29 cellular contexts compared by ENCODE assay signal in the genomic region with DNA sequence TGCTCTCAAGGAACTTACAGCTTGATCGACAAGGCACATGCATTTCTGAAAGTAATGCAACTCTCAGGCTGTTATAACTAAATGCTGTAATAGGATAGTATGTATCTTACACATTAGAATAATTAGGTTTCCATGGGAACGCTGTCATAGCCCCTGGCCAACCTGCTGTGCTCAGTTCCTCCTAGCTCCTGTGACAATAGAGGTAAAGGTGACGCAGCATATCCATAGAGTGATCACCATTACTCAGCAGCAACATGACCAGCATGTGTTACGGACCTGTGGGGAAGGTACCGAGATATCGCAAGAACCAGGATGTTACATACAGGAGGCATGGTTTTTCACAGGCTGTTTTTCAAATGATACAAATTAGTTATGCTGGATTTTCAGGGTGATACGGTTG.
DNase-seq lines count a peak whose midpoint lies in the region; ATAC-seq, FAIRE-seq and TF ChIP-seq lines count a peak whose summit lies in the region.
"Had no signal": no experiment of that assay in that cellular context is flagged by ENCODE, and none has a peak within 500 bp of the region (broad histone marks: within the 10 kb centered on the region; RNA-seq: fewer than 3 reads in every experiment).

No MANE protein-coding gene starts in this region.

- no peak overlapping the region for H3K4me2 ChIP-seq in IMR-90 (ENCODE audit: low read depth, low read length)
- H3K4me2 ChIP-seq in neural progenitor cell: peak overlapping the region; percentile 50
- H3K4me2 ChIP-seq: BLaER1, PC-9 had no signal

- DNase-seq in IMR-90: no peak
- DNase-seq in NCI-H2081 (lab: John Stamatoyannopoulos, UW): peak; percentile 64 to 92
- DNase-seq in endodermal cell: peak; percentile 65
- DNase-seq in neural progenitor cell (ENCODE audit: low spot score): peak; percentile 23
- no peak for DNase-seq in HTR-8/SVneo (ENCODE audit: insufficient read length, low spot score)
- no peak for DNase-seq in GM19240 (ENCODE audit: insufficient read length, low spot score)
- DNase-seq: activated CD4-positive, alpha-beta T cell treated with anti-CD3 and anti-CD28 coated beads, Interleukin-2, amount 10 ng/mL, durations not matched to agents 24 days and 14 days; activated naive CD4-positive, alpha-beta T cell treated with anti-CD3 and anti-CD28 coated beads, Interleukin-2, amount 10 ng/mL, durations not matched to agents 7 days and 5 days; activated T-cell treated with anti-CD3 and anti-CD28 coated beads, Interleukin-2, amount 50 U/mL, for 72 hours; DMS79; GF-D8; Karpas-422; kidney glomerular epithelial cell; lower lobe of right lung; NCI-H2029; NK-92 treated with Interleukin-12 subunit alpha and Interleukin-12 subunit beta, amount 100 ng/mL, for 24 hours; PC-9; stimulated activated CD4-positive, alpha-beta T cell treated with anti-CD3 and anti-CD28 coated beads, Interleukin-2, amount 100 ng/mL, for 24 hours; upper lobe of left lung; WERI-Rb-1 had no signal

- no peak overlapping the region for H3K18ac ChIP-seq in IMR-90 (ENCODE audit: low read depth, low read length)

- CTCF ChIA-PET in IMR-90 (lab: Yijun Ruan, JAX): no interaction called here

- no peak overlapping the region for H3K4me3 Mint-ChIP-seq in endodermal cell
- no peak overlapping the region for H3K4me3 Mint-ChIP-seq in neural progenitor cell
- H3K4me3 Mint-ChIP-seq: activated CD4-positive, alpha-beta T cell treated with anti-CD3 and anti-CD28 coated beads, Interleukin-2, amount 10 ng/mL, durations not matched to agents 24 days and 14 days; activated naive CD4-positive, alpha-beta T cell treated with anti-CD3 and anti-CD28 coated beads, Interleukin-2, amount 10 ng/mL, durations not matched to agents 7 days and 5 days; activated T-cell treated with anti-CD3 and anti-CD28 coated beads, Interleukin-2, amount 50 U/mL, for 72 hours; neural crest cell; T-helper 2 cell treated with Interferon-gamma antibody and Interleukin-4, amounts not matched to agents 5 μg/mL and 100 μg/mL, for 36 hours had no signal

- H3K4me1 Mint-ChIP-seq in endodermal cell (peaks cover 19% of the 10 kb centered on the region), neural progenitor cell (peaks cover 19% of the 10 kb centered on the region)
- H3K4me1 Mint-ChIP-seq: activated CD4-positive, alpha-beta T cell treated with anti-CD3 and anti-CD28 coated beads, Interleukin-2, amount 10 ng/mL, durations not matched to agents 24 days and 14 days; activated naive CD4-positive, alpha-beta T cell treated with anti-CD3 and anti-CD28 coated beads, Interleukin-2, amount 10 ng/mL, durations not matched to agents 7 days and 5 days had no signal

- no peak for ATAC-seq in IMR-90 (ENCODE audit: low read depth)
- ATAC-seq in GM21528 (IDR thresholded peaks at IDR 0.05; ENCODE audit: low FRiP score, unreplicated experiment): no peak
- ATAC-seq: activated T-cell treated with anti-CD3 and anti-CD28 coated beads, Interleukin-2, amount 50 U/mL, for 72 hours; HCT116; lower lobe of right lung; Right ventricle myocardium inferior had no signal

- TF ChIP-seq CTCF in IMR-90 (conservative IDR thresholded peaks at IDR 0.05; ENCODE audit: low read depth, low read length) (no peak), endodermal cell (conservative IDR thresholded peaks at IDR 0.05) (no peak), neural progenitor cell (IDR thresholded peaks at IDR 0.05) (no peak)

- H2AK9ac ChIP-seq in IMR-90 (replicated peaks; ENCODE audit: low read depth, low read length, poor library complexity): no peak overlapping the region

- H3K79me2 ChIP-seq in neural progenitor cell (ENCODE audit: low read depth): no peaks in the 10 kb centered on the region

- H2BK20ac ChIP-seq in IMR-90 (ENCODE audit: low read depth, low read length): no peak overlapping the region

- H2BK120ac ChIP-seq in IMR-90 (ENCODE audit: low read depth, low read length): no peak overlapping the region

- H3K4me1 ChIP-seq in IMR-90 (ENCODE audit: control insufficient read depth, insufficient read depth, low read length) (no peaks in the 10 kb centered on the region), endodermal cell (ENCODE audit: control insufficient read depth, insufficient read depth, low read length) (peaks cover 3% of the 10 kb centered on the region), neural progenitor cell (peaks cover 35% of the 10 kb centered on the region)
- H3K4me1 ChIP-seq: BLaER1, breast epithelium, lower lobe of right lung, right atrium auricular region, upper lobe of left lung had no signal

- no peak overlapping the region for H3K4ac ChIP-seq in IMR-90 (ENCODE audit: low read depth, low read length)

- H4K20me1 ChIP-seq in IMR-90 (ENCODE audit: insufficient read depth, low read length) (no peaks in the 10 kb centered on the region), neural progenitor cell (ENCODE audit: low read depth) (no peaks in the 10 kb centered on the region)
- H4K20me1 ChIP-seq: BLaER1 had no signal

- POLR2A ChIA-PET in IMR-90 (lab: Charles Lee; ENCODE audit: unreplicated experiment): no interaction called here

- H4K8ac ChIP-seq in IMR-90 (ENCODE audit: low read depth in 2 of 2, low read length in 2 of 2): no peak overlapping the region

- H3K9me3 ChIP-seq in IMR-90 (ENCODE audit: control insufficient read depth, insufficient read depth, low read length) (no peaks in the 10 kb centered on the region), endodermal cell (ENCODE audit: control insufficient read depth, low read length) (no peaks in the 10 kb centered on the region), neural progenitor cell (ENCODE audit: low read depth) (no peaks in the 10 kb centered on the region)
- H3K9me3 ChIP-seq: BLaER1, breast epithelium, lower lobe of right lung, right atrium auricular region, upper lobe of left lung had no signal

- no peak overlapping the region for H3K27ac Mint-ChIP-seq in endodermal cell
- H3K27ac Mint-ChIP-seq in neural progenitor cell: no peak overlapping the region
- H3K27ac Mint-ChIP-seq: activated CD4-positive, alpha-beta T cell treated with anti-CD3 and anti-CD28 coated beads, Interleukin-2, amount 10 ng/mL, durations not matched to agents 24 days and 14 days; activated naive CD4-positive, alpha-beta T cell treated with anti-CD3 and anti-CD28 coated beads, Interleukin-2, amount 10 ng/mL, durations not matched to agents 7 days and 5 days; activated T-cell treated with anti-CD3 and anti-CD28 coated beads, Interleukin-2, amount 50 U/mL, for 72 hours; T-helper 2 cell treated with Interferon-gamma antibody and Interleukin-4, amounts not matched to agents 5 μg/mL and 100 μg/mL, for 36 hours had no signal

- H2BK15ac ChIP-seq in IMR-90 (ENCODE audit: low read depth, low read length): no peak overlapping the region

- no peak for FAIRE-seq in HTR-8/SVneo (lab: Jason Lieb, UNC)
- FAIRE-seq: GM19239 had no signal

- H2BK5ac ChIP-seq in IMR-90 (ENCODE audit: low read depth, low read length, poor library complexity, severe bottlenecking): no peak overlapping the region

- H2AK5ac ChIP-seq in IMR-90 (ENCODE audit: low read depth, low read length): no peak overlapping the region

- H3K79me1 ChIP-seq in IMR-90 (ENCODE audit: low read depth in 1 of 2, low read length in 2 of 2): no peaks in the 10 kb centered on the region

- no peak overlapping the region for H2AFZ ChIP-seq in IMR-90 (replicated peaks; ENCODE audit: low read length, poor library complexity)
- no peak overlapping the region for H2AFZ ChIP-seq in neural progenitor cell (replicated peaks)
- H2AFZ ChIP-seq: PC-9 had no signal

- H3K27ac ChIP-seq in IMR-90 (ENCODE audit: insufficient read depth, low read length): no peak overlapping the region
- no peak overlapping the region for H3K27ac ChIP-seq in endodermal cell (ENCODE audit: low read depth, low read length)
- no peak overlapping the region for H3K27ac ChIP-seq in neural progenitor cell
- H3K27ac ChIP-seq: BLaER1, breast epithelium, lower lobe of right lung, PC-9, right atrium auricular region, upper lobe of left lung, WERI-Rb-1 had no signal

- no peak overlapping the region for H3K9ac ChIP-seq in IMR-90 (ENCODE audit: low read depth, low read length)
- no peak overlapping the region for H3K9ac ChIP-seq in endodermal cell (ENCODE audit: extremely low read depth, low read length, poor library complexity, severe bottlenecking)
- no peak overlapping the region for H3K9ac ChIP-seq in neural progenitor cell
- H3K9ac ChIP-seq: BLaER1 had no signal

- no peaks in the 10 kb centered on the region for H3K36me3 ChIP-seq in IMR-90 (ENCODE audit: control insufficient read depth, insufficient read depth, low read length)
- H3K36me3 ChIP-seq in endodermal cell (ENCODE audit: control insufficient read depth, insufficient read depth, low read length): no peaks in the 10 kb centered on the region
- H3K36me3 ChIP-seq in neural progenitor cell: no peaks in the 10 kb centered on the region
- H3K36me3 ChIP-seq: BLaER1, breast epithelium, lower lobe of right lung, right atrium auricular region, upper lobe of left lung, WERI-Rb-1 had no signal

- no peak overlapping the region for H4K5ac ChIP-seq in IMR-90 (ENCODE audit: low read depth, low read length)

- H3K14ac ChIP-seq in IMR-90 (replicated peaks; ENCODE audit: low read depth, low read length): 0 out of 2 replicates have a peak overlapping the region, but pooled peaks have one; percentile 52

- in situ Hi-C loops in IMR-90 (cut with MboI; ENCODE audit: low sequenced_read_pairs): no loop called here

- H3K27me3 ChIP-seq in IMR-90 (ENCODE audit: control insufficient read depth, insufficient read depth, low read length) (no peaks in the 10 kb centered on the region), endodermal cell (ENCODE audit: control insufficient read depth, insufficient read depth, low read length, poor library complexity, severe bottlenecking) (no peaks in the 10 kb centered on the region), neural progenitor cell (no peaks in the 10 kb centered on the region)
- H3K27me3 ChIP-seq: BLaER1, breast epithelium, right atrium auricular region, upper lobe of left lung had no signal

- dilution Hi-C loops in IMR-90 (cut with HindIII; ENCODE audit: low sequenced_read_pairs, unreplicated experiment): no loop called here

- TF ChIP-seq RAD21 in IMR-90 (IDR thresholded peaks at IDR 0.05; ENCODE audit: low read length): no peak

- H3K9me3 Mint-ChIP-seq in endodermal cell: no peaks in the 10 kb centered on the region
- H3K9me3 Mint-ChIP-seq in neural progenitor cell: no peaks in the 10 kb centered on the region
- H3K9me3 Mint-ChIP-seq: activated CD4-positive, alpha-beta T cell treated with anti-CD3 and anti-CD28 coated beads, Interleukin-2, amount 10 ng/mL, durations not matched to agents 24 days and 14 days; activated naive CD4-positive, alpha-beta T cell treated with anti-CD3 and anti-CD28 coated beads, Interleukin-2, amount 10 ng/mL, durations not matched to agents 7 days and 5 days; activated T-cell treated with anti-CD3 and anti-CD28 coated beads, Interleukin-2, amount 50 U/mL, for 72 hours; neural crest cell; T-helper 2 cell treated with Interferon-gamma antibody and Interleukin-4, amounts not matched to agents 5 μg/mL and 100 μg/mL, for 36 hours had no signal

- intact Hi-C loops in IMR-90 (cut with micrococcal nuclease): no loop called here

- H3K36me3 Mint-ChIP-seq in endodermal cell (ENCODE audit: low read depth) (no peaks in the 10 kb centered on the region), neural progenitor cell (no peaks in the 10 kb centered on the region)
- H3K36me3 Mint-ChIP-seq: activated naive CD4-positive, alpha-beta T cell treated with anti-CD3 and anti-CD28 coated beads, Interleukin-2, amount 10 ng/mL, durations not matched to agents 7 days and 5 days had no signal

- H3K4me3 ChIP-seq in IMR-90 (ENCODE audit: insufficient read depth, low read depth, low read length): no peak overlapping the region
- H3K4me3 ChIP-seq in endodermal cell (ENCODE audit: low read length): no peak overlapping the region
- H3K4me3 ChIP-seq in neural progenitor cell: no peak overlapping the region
- H3K4me3 ChIP-seq: BLaER1, breast epithelium, lower lobe of right lung, PC-9, right atrium auricular region, upper lobe of left lung had no signal

- H3K56ac ChIP-seq in IMR-90 (ENCODE audit: extremely low read depth, insufficient read depth, low read length): no peak overlapping the region

- H3F3A ChIP-seq in neural progenitor cell (ENCODE audit: low read depth): no peaks in the 10 kb centered on the region

- H3K23ac ChIP-seq in IMR-90 (ENCODE audit: low read depth, low read length): no peak overlapping the region

- no peaks in the 10 kb centered on the region for H3K9me1 ChIP-seq in IMR-90 (ENCODE audit: insufficient read depth, low read length)

- no TSS peak for BruUV-seq in IMR-90 (replicated peaks; lab: Mats Ljungman, UMichigan)

- no peaks in the 10 kb centered on the region for H3K27me3 Mint-ChIP-seq in endodermal cell (ENCODE audit: insufficient read depth)
- peaks cover 6% of the 10 kb centered on the region for H3K27me3 Mint-ChIP-seq in neural progenitor cell (ENCODE audit: insufficient read depth, low read depth)

- no CpG with 5 or more reads among the region's 7 CpGs for WGBS in IMR-90 (ENCODE audit: extremely low coverage in 2 of 2, insufficient read length in 1 of 2), 2 experiments
- WGBS in endodermal cell (ENCODE audit: insufficient coverage in 1 of 2, insufficient read length in 1 of 2), 2 experiments: 86 to 93% methylated on average over 6 to 7 of the region's 7 CpGs

- TF ChIP-seq POLR2A in IMR-90 (IDR thresholded peaks at IDR 0.05; ENCODE audit: low read depth, low read length): no peak

- H4K91ac ChIP-seq in IMR-90 (ENCODE audit: insufficient read depth, low read depth, low read length): no peak overlapping the region

Comparison
In these comparisons a context has a peak if more than half of its experiments do, and no peak if none do; other contexts are left out.
1. DNase-seq: peak in NCI-H2081 (2 of 2), endodermal cell (single experiment) and neural progenitor cell (single experiment); none in IMR-90 (single experiment), HTR-8/SVneo (single experiment) and GM19240 (single experiment).